Comparison of ENCODE assay signal across 9 cellular contexts in the genomic region with DNA sequence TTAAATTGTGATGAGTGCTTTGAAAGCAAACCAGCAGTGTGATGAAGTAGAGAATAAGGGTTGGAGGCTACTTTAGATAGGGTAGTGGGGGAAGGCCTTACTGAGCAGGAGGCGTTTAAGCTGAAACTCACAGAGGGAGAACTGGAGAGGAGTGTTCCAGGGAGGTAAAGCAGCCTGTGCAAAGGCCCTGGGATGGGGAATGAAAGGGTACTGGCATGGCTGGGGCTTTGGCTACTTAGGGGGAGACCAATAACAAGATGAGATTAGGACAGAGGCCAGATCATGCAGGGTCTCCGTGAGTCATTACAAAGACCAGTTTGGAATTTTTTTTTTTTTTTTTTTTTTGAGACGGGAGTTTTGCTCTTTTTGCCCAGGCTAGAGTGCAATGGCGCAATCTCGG. TPM values are rescaled to one million over a fixed set of nuclear protein-coding genes. Genes with fewer than 3 reads are reported as not detected.
DNase-seq lines count a peak whose midpoint lies in the region; ATAC-seq and TF ChIP-seq lines count a peak whose summit lies in the region.
"Had no signal": no experiment of that assay in that cellular context is flagged by ENCODE, and none has a peak within 500 bp of the region (broad histone marks: within the 10 kb centered on the region; RNA-seq: fewer than 3 reads in every experiment).

No MANE protein-coding gene starts in this region.

- TF ChIP-seq CTCF in GM12865 (IDR thresholded peaks at IDR 0.05; ENCODE audit: insufficient read depth, low read depth, low read length, missing control alignments) (no peak), Panc1 (IDR thresholded peaks at IDR 0.05) (no peak), endothelial cell (IDR thresholded peaks at IDR 0.05; ENCODE audit: unreplicated experiment) (no peak), psoas muscle (IDR thresholded peaks at IDR 0.05) (no peak)

- H3K27me3 Mint-ChIP-seq in endothelial cell (ENCODE audit: unreplicated experiment) = peaks cover 11% of the 10 kb centered on the region

- H3K36me3 ChIP-seq in Panc1 (ENCODE audit: control insufficient read depth, insufficient read depth, low read length) = no peaks in the 10 kb centered on the region
- peaks cover 0 to 1% of the 10 kb centered on the region in 2 donors for H3K36me3 ChIP-seq in psoas muscle (ENCODE audit: insufficient read depth in 1 of 2, low read depth in 1 of 2)

- ATAC-seq in Panc1 (no peak), psoas muscle (no peak), HG02840 (IDR thresholded peaks at IDR 0.05; ENCODE audit: low FRiP score, unreplicated experiment) (no peak)

- POLR2A ChIA-PET in Panc1 (lab: Charles Lee) = no interaction called here

- intact Hi-C loops in Panc1 (cut with micrococcal nuclease; ENCODE audit: unreplicated experiment) = loop anchor here (5.0 kb wide), 1 partner anchor 66 kb away; no protein-coding TSS in a partner anchor
- intact Hi-C loops in psoas muscle (cut with DNase I) = no loop called here

- CTCF ChIA-PET in Panc1 (lab: Charles Lee) = interaction anchor here (0.6 to 0.7 kb wide), 2 partner anchors 15 to 65 kb away, joined by 3 to 5 read pairs; no protein-coding TSS in a partner anchor

- H3K36me3 Mint-ChIP-seq in endothelial cell (ENCODE audit: low read depth, unreplicated experiment) = peaks cover 10% of the 10 kb centered on the region

- no peak for DNase-seq in GM12865 (ENCODE audit: low read depth)
- no peak for DNase-seq in Panc1 (ENCODE audit: low read depth, low spot score)
- DNase-seq in endothelial cell (ENCODE audit: low spot score) = no peak
- no peak for DNase-seq in psoas muscle
- no peak for DNase-seq in NAMALWA (ENCODE audit: low spot score)
- DNase-seq in GOT3 (lab: John Stamatoyannopoulos, UW) = no peak
- DNase-seq in COR-L47 (lab: John Stamatoyannopoulos, UW) = no peak

- peak overlapping the region; percentile 97 for H3K4me3 Mint-ChIP-seq in endothelial cell (ENCODE audit: unreplicated experiment)

- peaks cover 52% of the 10 kb centered on the region for H3K4me1 Mint-ChIP-seq in endothelial cell (ENCODE audit: unreplicated experiment)

- TSS peak; percentile 86 for BruUV-seq in Panc1 (replicated peaks; lab: Mats Ljungman, UMichigan)

- H3K4me1 ChIP-seq in Panc1 (ENCODE audit: control insufficient read depth, insufficient read depth, low read length) = peaks cover 3% of the 10 kb centered on the region; the same call in 1 of the 2 replicates
- H3K4me1 ChIP-seq in psoas muscle = peaks cover 43% of the 10 kb centered on the region

- no peaks in the 10 kb centered on the region for H3K9me3 ChIP-seq in Panc1 (ENCODE audit: control insufficient read depth, insufficient read depth, low read depth, low read length)
- no peaks in the 10 kb centered on the region for H3K9me3 ChIP-seq in psoas muscle

- in situ Hi-C loops in Panc1 (cut with HindIII; ENCODE audit: low pct_unique_long_range_greater_than_20kb, low sequenced_read_pairs) = no loop called here

- WGBS in psoas muscle, 3 donors = 74 to 87% (median 79%) methylated on average over 4 to 5 of the region's 5 CpGs

- H3K4me3 ChIP-seq in GM12865 (ENCODE audit: low read depth, low read length) (peak overlapping the region; percentile 90), Panc1 (ENCODE audit: low read depth in 2 of 2, low read length in 2 of 2) (peak overlapping the region; percentile 57 to 58), psoas muscle (peak overlapping the region; percentile 100)

- no peaks in the 10 kb centered on the region for H3K9me3 Mint-ChIP-seq in endothelial cell (ENCODE audit: unreplicated experiment)

- no peak overlapping the region for H3K27ac Mint-ChIP-seq in endothelial cell (ENCODE audit: unreplicated experiment)

- peak overlapping the region; percentile 89 for H3K27ac ChIP-seq in Panc1 (ENCODE audit: low read length)
- no peak overlapping the region for H3K27ac ChIP-seq in psoas muscle

- H3K27me3 ChIP-seq in Panc1 (ENCODE audit: control insufficient read depth, insufficient read depth, low read length) (no peaks in the 10 kb centered on the region), psoas muscle (ENCODE audit: insufficient read depth in 3 of 3, low read length in 2 of 3) (no peaks in the 10 kb centered on the region)

RNA-seq across cellular contexts. Expression of a gene that starts 1.1 kb away (rescaled TPM):
- total RNA-seq in Panc1 (2021; ENCODE audit: unreplicated experiment) (58.1 TPM), endothelial cell (ENCODE audit: unreplicated experiment) (66.7 TPM), psoas muscle (10 to 100 TPM; 47.7 to 69.4 (median 53.6) TPM)
- 60.4 TPM for polyA plus RNA-seq in Panc1 (2012; ENCODE audit: insufficient read length)
- 10 to 100 TPM; 39.7 to 73.6 (median 51.7) TPM for polyA plus RNA-seq in psoas muscle

RNA-seq across cellular contexts. Expression of a gene that starts 51.1 kb away (rescaled TPM):
- not detected for total RNA-seq in Panc1 (2021; ENCODE audit: unreplicated experiment)
- polyA plus RNA-seq in Panc1 (2012; ENCODE audit: insufficient read length) = not detected
- 54.2 TPM for total RNA-seq in endothelial cell (ENCODE audit: unreplicated experiment)
- total RNA-seq in psoas muscle = 10 to 100 TPM in 3 of 4 donors, 1 to 10 TPM in 1; 1.6 to 20.4 (median 11.7) TPM
- 10 to 100 TPM in 1 of 3 donors, 1 to 10 TPM in 2; 5.3 to 12.1 (median 9.0) TPM for polyA plus RNA-seq in psoas muscle
- total RNA-seq: T-helper 2 cell treated with Interferon-gamma antibody and Interleukin-4, amounts not matched to agents 100 ng/mL and 5 ng/mL, for 36 hours had no signal
